ENCODE assay signal across 20 cellular contexts in genomic region chr18:70359071-70359470, GRCh38.
"Had no signal": no experiment of that assay in that cellular context is flagged by ENCODE, and none has a peak within 500 bp of the region (broad histone marks: within the 10 kb centered on the region; RNA-seq: fewer than 3 reads in every experiment).

No MANE protein-coding gene starts in this region.

- H3K27me3 Mint-ChIP-seq: activated T-helper 17 cell treated with anti-CD3 and anti-CD28 coated beads, Interleukin-2, amount 50 U/mL, for 72 hours; stimulated activated memory B cell treated with anti-CD40 and anti-IgM and Interleukin-4, amounts not matched to agents 10 μg/mL and 1 μg/mL and 100 μg/mL, for 72 hours; type B pancreatic cell had no signal

- H3K27me3 ChIP-seq: ascending aorta, left lung, sigmoid colon, vagina had no signal

- H3K4me3 ChIP-seq: ascending aorta, left lung, lung, sigmoid colon, smooth muscle cell, vagina had no signal

- H3K9me3 ChIP-seq: sigmoid colon, vagina had no signal

- H3K36me3 ChIP-seq: ascending aorta, left lung, sigmoid colon, vagina had no signal

- H3K4me1 ChIP-seq: ascending aorta, left lung, vagina had no signal

- FAIRE-seq: endometrium had no signal

- DNase-seq: activated T-cell treated with anti-CD3 and anti-CD28 coated beads, Interleukin-2, amount 50 U/mL, for 1 hour; foreskin melanocyte; immature natural killer cell; left lung; midbrain; natural killer cell; retina; sigmoid colon; stimulated activated CD4-positive, alpha-beta T cell treated with anti-CD3 and anti-CD28 coated beads, Interleukin-15, amount 100 ng/mL, for 24 hours; T1000 had no signal

- H3K9me3 Mint-ChIP-seq: activated T-helper 17 cell treated with anti-CD3 and anti-CD28 coated beads, Interleukin-2, amount 50 U/mL, for 72 hours; natural killer cell; stimulated activated memory B cell treated with anti-CD40 and anti-IgM and Interleukin-4, amounts not matched to agents 10 μg/mL and 1 μg/mL and 100 μg/mL, for 72 hours had no signal

- H3K27ac Mint-ChIP-seq: activated naive CD4-positive, alpha-beta T cell treated with anti-CD3 and anti-CD28 coated beads, Interleukin-2, amount 50 U/mL, for 72 hours; activated T-helper 17 cell treated with anti-CD3 and anti-CD28 coated beads, Interleukin-2, amount 50 U/mL, for 72 hours; immature natural killer cell; natural killer cell; stimulated activated memory B cell treated with anti-CD40 and anti-IgM and Interleukin-4, amounts not matched to agents 10 μg/mL and 1 μg/mL and 100 μg/mL, for 72 hours; type B pancreatic cell; WTC11 had no signal

- H3K4me1 Mint-ChIP-seq: activated T-helper 17 cell treated with anti-CD3 and anti-CD28 coated beads, Interleukin-2, amount 50 U/mL, for 72 hours; immature natural killer cell; natural killer cell; stimulated activated memory B cell treated with anti-CD40 and anti-IgM and Interleukin-4, amounts not matched to agents 10 μg/mL and 1 μg/mL and 100 μg/mL, for 72 hours had no signal

- H3K36me3 Mint-ChIP-seq: activated naive CD4-positive, alpha-beta T cell treated with anti-CD3 and anti-CD28 coated beads, Interleukin-2, amount 50 U/mL, for 72 hours; immature natural killer cell; stimulated activated memory B cell treated with anti-CD40 and anti-IgM and Interleukin-4, amounts not matched to agents 10 μg/mL and 1 μg/mL and 100 μg/mL, for 72 hours; WTC11 had no signal

- H3K4me3 Mint-ChIP-seq: activated T-helper 17 cell treated with anti-CD3 and anti-CD28 coated beads, Interleukin-2, amount 50 U/mL, for 72 hours; immature natural killer cell; natural killer cell; stimulated activated memory B cell treated with anti-CD40 and anti-IgM and Interleukin-4, amounts not matched to agents 10 μg/mL and 1 μg/mL and 100 μg/mL, for 72 hours; type B pancreatic cell; WTC11 had no signal

- H3K27ac ChIP-seq: ascending aorta, left lung, sigmoid colon, vagina had no signal

- ATAC-seq: activated naive CD4-positive, alpha-beta T cell treated with anti-CD3 and anti-CD28 coated beads, Interleukin-2, amount 50 U/mL, for 72 hours; activated T-helper 17 cell treated with anti-CD3 and anti-CD28 coated beads, Interleukin-2, amount 50 U/mL, for 72 hours; left lung; natural killer cell; WTC11 had no signal
